Comparison of ENCODE assay signal across 20 cellular contexts in genomic region chr16:72536673-72537435, GRCh38.
A peak's percentile ranks its signal among the peaks of the same experiment; 100 is the strongest.
DNase-seq lines count a peak whose midpoint lies in the region; ATAC-seq, FAIRE-seq and TF ChIP-seq lines count a peak whose summit lies in the region.
"Had no signal": no experiment of that assay in that cellular context is flagged by ENCODE, and none has a peak within 500 bp of the region (broad histone marks: within the 10 kb centered on the region; RNA-seq: fewer than 3 reads in every experiment).

No MANE protein-coding gene starts in this region.

- H3K27me3 Mint-ChIP-seq in astrocyte (ENCODE audit: low read depth, unreplicated experiment), result no peaks in the 10 kb centered on the region
- H3K27me3 Mint-ChIP-seq: naive B cell had no signal

- no peaks in the 10 kb centered on the region for H3K36me3 ChIP-seq in GM23248 (ENCODE audit: low read depth)
- H3K36me3 ChIP-seq in astrocyte (ENCODE audit: insufficient read depth, low read length), result no peaks in the 10 kb centered on the region
- H3K36me3 ChIP-seq: adrenal gland, tibial artery had no signal

- no peaks in the 10 kb centered on the region for H3K9me2 ChIP-seq in GM23248 (ENCODE audit: insufficient read depth)

- H4K20me1 ChIP-seq in GM23248 (ENCODE audit: insufficient read depth) (no peaks in the 10 kb centered on the region), astrocyte (ENCODE audit: insufficient read depth, low read length) (no peaks in the 10 kb centered on the region)

- FAIRE-seq in astrocyte (lab: Jason Lieb, UNC), result no peak

- no peaks in the 10 kb centered on the region for H3K36me3 Mint-ChIP-seq in astrocyte (ENCODE audit: low read depth, unreplicated experiment)

- no peak overlapping the region for H3K4me3 Mint-ChIP-seq in astrocyte (ENCODE audit: unreplicated experiment)
- H3K4me3 Mint-ChIP-seq: CD4-positive, CD25-positive, alpha-beta regulatory T cell; naive B cell had no signal

- H3K79me2 ChIP-seq in GM23248 (ENCODE audit: insufficient read depth) (no peaks in the 10 kb centered on the region), astrocyte (ENCODE audit: insufficient read depth, low read length) (no peaks in the 10 kb centered on the region)
- H3K79me2 ChIP-seq: parathyroid adenoma had no signal

- ATAC-seq in GM19035 (IDR thresholded peaks at IDR 0.05; ENCODE audit: unreplicated experiment) (no peak), HG02588 (IDR thresholded peaks at IDR 0.05; ENCODE audit: unreplicated experiment) (no peak), GM21529 (IDR thresholded peaks at IDR 0.05; ENCODE audit: unreplicated experiment) (no peak)
- ATAC-seq: sciatic nerve had no signal

- H3K9me3 ChIP-seq in GM23248 (ENCODE audit: low read depth) (no peaks in the 10 kb centered on the region), astrocyte (ENCODE audit: insufficient read depth, low read depth, low read length) (no peaks in the 10 kb centered on the region)
- H3K9me3 ChIP-seq: adrenal gland, tibial artery had no signal

- H3K9ac ChIP-seq in GM23248, result no peak overlapping the region
- no peak overlapping the region for H3K9ac ChIP-seq in astrocyte (ENCODE audit: low read length)
- H3K9ac ChIP-seq: parathyroid adenoma had no signal

- peak overlapping the region; percentile 16 for H3K4me2 ChIP-seq in GM23248 (ENCODE audit: unreplicated experiment)
- peak overlapping the region; percentile 20 for H3K4me2 ChIP-seq in astrocyte (ENCODE audit: low read length)

- H3F3A ChIP-seq in GM23248 (ENCODE audit: insufficient read depth), result peaks cover 18% of the 10 kb centered on the region

- H3K27ac ChIP-seq in GM23248, result peak overlapping the region; percentile 6; the same call in 1 of the 2 replicates
- H3K27ac ChIP-seq in astrocyte (ENCODE audit: low read depth, low read length), result peak overlapping the region; percentile 44
- H3K27ac ChIP-seq: adrenal gland, parathyroid adenoma, tibial artery had no signal

- H3K4me3 ChIP-seq in GM23248, result peak overlapping the region; percentile 8; the same call in 1 of the 2 replicates
- no peak overlapping the region for H3K4me3 ChIP-seq in astrocyte (ENCODE audit: insufficient read depth, low read depth, low read length)
- no peak overlapping the region for H3K4me3 ChIP-seq in fibroblast of the aortic adventitia (ENCODE audit: low read depth, low read length)
- H3K4me3 ChIP-seq: adrenal gland, tibial artery had no signal

- peak overlapping the region; percentile 10 for H3K27ac Mint-ChIP-seq in astrocyte (ENCODE audit: unreplicated experiment)
- H3K27ac Mint-ChIP-seq: CD4-positive, CD25-positive, alpha-beta regulatory T cell had no signal

- in situ Hi-C loops in GM23248 (cut with MboI), result no loop called here

- DNase-seq in A172 (ENCODE audit: low spot score), result peak; percentile 8
- DNase-seq in GM23248, result peak; percentile 10
- DNase-seq in astrocyte (ENCODE audit: low read depth), result peak; percentile 83
- peak; percentile 59 for DNase-seq in fibroblast of the aortic adventitia (ENCODE audit: low read depth)
- no peak for DNase-seq in OCI-M1 (lab: John Stamatoyannopoulos, UW)
- DNase-seq: activated effector memory CD4-positive, alpha-beta T cell treated with anti-CD3 and anti-CD28 coated beads, Interleukin-2, amount 50 U/mL, for 16 hours; adrenal gland; CD4-positive, CD25-positive, alpha-beta regulatory T cell; foreskin melanocyte; naive B cell; NCI-H82; SIG-M5; stimulated activated CD4-positive, alpha-beta T cell treated with anti-CD3 and anti-CD28 coated beads, Interleukin-1b, Interleukin-23, amount 100 ng/mL, for 48 hours; stimulated activated naive CD4-positive, alpha-beta T cell treated with Interleukin-2 at 50 U/mL for 16 hours; tibial artery had no signal

- H3K27me3 ChIP-seq in GM23248 (replicated peaks; ENCODE audit: insufficient read depth) (no peaks in the 10 kb centered on the region), astrocyte (ENCODE audit: insufficient read depth, low read length) (no peaks in the 10 kb centered on the region)
- H3K27me3 ChIP-seq: adrenal gland, tibial artery had no signal

- TF ChIP-seq CTCF in astrocyte (IDR thresholded peaks at IDR 0.05; ENCODE audit: insufficient read depth, low read depth, low read length) (no peak), fibroblast of the aortic adventitia (IDR thresholded peaks at IDR 0.05; ENCODE audit: insufficient read depth, low read length) (no peak)

- peaks cover 14% of the 10 kb centered on the region for H3K4me1 Mint-ChIP-seq in astrocyte (ENCODE audit: low read depth, unreplicated experiment)

- WGBS in GM23248 (ENCODE audit: low coverage in 1 of 2, low lambda C conversion rate in 2 of 2, missing lambda C conversion rate in 2 of 2), 2 experiments, result 83 to 92% methylated on average over 2 of the region's 2 CpGs

- H2AFZ ChIP-seq in GM23248, result no peak overlapping the region
- H2AFZ ChIP-seq in astrocyte (ENCODE audit: low read depth, low read length), result no peak overlapping the region
- H2AFZ ChIP-seq: parathyroid adenoma had no signal

- peaks cover 3% of the 10 kb centered on the region for H3K9me3 Mint-ChIP-seq in astrocyte (ENCODE audit: unreplicated experiment)

- peaks cover 20% of the 10 kb centered on the region for H3K4me1 ChIP-seq in GM23248 (ENCODE audit: insufficient read depth)
- H3K4me1 ChIP-seq in astrocyte (ENCODE audit: insufficient read depth, low read length), result peaks cover 11% of the 10 kb centered on the region
- H3K4me1 ChIP-seq: adrenal gland, parathyroid adenoma had no signal
